ENCODE assay signal across 8 cellular contexts in the genomic region with DNA sequence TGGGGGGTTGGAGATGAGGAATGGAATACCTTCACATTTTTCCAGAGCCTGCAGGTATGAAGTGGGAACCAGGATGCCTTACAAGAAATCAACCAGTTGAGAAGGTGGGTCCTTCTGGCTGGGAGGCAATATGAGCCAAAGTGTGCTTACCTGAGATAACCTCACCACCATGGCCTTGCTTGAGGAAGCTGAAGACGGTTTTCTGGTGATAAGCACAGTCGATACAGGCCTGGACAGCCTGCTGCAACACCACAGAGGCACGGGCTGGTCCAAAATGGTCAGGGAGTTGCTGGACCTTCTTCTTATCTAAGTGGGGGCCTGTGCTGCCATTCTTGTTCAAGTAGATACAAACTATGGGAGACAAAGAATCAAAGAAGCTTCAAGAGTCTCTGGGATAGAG.
"Had no signal": no experiment of that assay in that cellular context is flagged by ENCODE, and none has a peak within 500 bp of the region (broad histone marks: within the 10 kb centered on the region; RNA-seq: fewer than 3 reads in every experiment).

No MANE protein-coding gene starts in this region.

- H3K4me3 ChIP-seq: GM12878 had no signal

- DNase-seq: GDM1, GF-D8 had no signal

- ATAC-seq: GM12878 had no signal

- FAIRE-seq: G401.6, GM12878, GM12891, GM12892, GM18507, GM19239 had no signal
